27 cellular contexts compared by ENCODE assay signal in genomic region chr14:99148861-99149610, GRCh38.
A peak's percentile ranks its signal among the peaks of the same experiment; 100 is the strongest.
DNase-seq lines count a peak whose midpoint lies in the region; ATAC-seq, FAIRE-seq and TF ChIP-seq lines count a peak whose summit lies in the region.
"Had no signal": no experiment of that assay in that cellular context is flagged by ENCODE, and none has a peak within 500 bp of the region (broad histone marks: within the 10 kb centered on the region; RNA-seq: fewer than 3 reads in every experiment).

No MANE protein-coding gene starts in this region.

- no peak overlapping the region for H3K18ac ChIP-seq in H1 (ENCODE audit: extremely low read depth, low read length)

- ATAC-seq in natural killer cell treated with Interleukin-12 subunit alpha and Interleukin-12 subunit beta and Interleukin-15 and Interleukin-18, amount 100 ng/mL, for 72 hours, result no peak
- ATAC-seq in natural killer cell, result no peak
- ATAC-seq in left lobe of liver, result no peak
- no peak for ATAC-seq in PC-3
- ATAC-seq: K562 had no signal

- no peak overlapping the region for H2AFZ ChIP-seq in H1 (ENCODE audit: low read length)
- peak overlapping the region; percentile 26 for H2AFZ ChIP-seq in neural progenitor cell (replicated peaks)
- H2AFZ ChIP-seq in PC-3 (ENCODE audit: low read length), result no peak overlapping the region
- H2AFZ ChIP-seq: GM23248 had no signal

- H3K4me3 Mint-ChIP-seq in natural killer cell treated with Interleukin-12 subunit alpha and Interleukin-12 subunit beta and Interleukin-15 and Interleukin-18, amount 100 ng/mL, for 72 hours, result no peak overlapping the region
- no peak overlapping the region for H3K4me3 Mint-ChIP-seq in natural killer cell
- no peak overlapping the region for H3K4me3 Mint-ChIP-seq in neural progenitor cell
- H3K4me3 Mint-ChIP-seq: CD4-positive, alpha-beta T cell; H9; HFFc6 had no signal

- H2BK120ac ChIP-seq in H1 (replicated peaks; ENCODE audit: low read depth, low read length), result no peak overlapping the region

- H3F3A ChIP-seq in neural progenitor cell (ENCODE audit: low read depth), result no peaks in the 10 kb centered on the region
- H3F3A ChIP-seq in PC-3 (ENCODE audit: low read length, unreplicated experiment), result no peaks in the 10 kb centered on the region

- no peak overlapping the region for H3K14ac ChIP-seq in H1 (ENCODE audit: insufficient read length)

- peak; percentile 40 for DNase-seq in natural killer cell treated with Interleukin-12 subunit alpha and Interleukin-12 subunit beta and Interleukin-15 and Interleukin-18, amount 100 ng/mL, for 72 hours (ENCODE audit: low spot score)
- DNase-seq in natural killer cell, result no peak
- no peak for DNase-seq in H1 (ENCODE audit: low read depth in 1 of 2, low spot score in 2 of 2)
- no peak for DNase-seq in neural progenitor cell (ENCODE audit: low spot score)
- DNase-seq in vagina (ENCODE audit: extremely low spot score in 2 of 2), result peak; percentile 54 to 81
- no peak for DNase-seq in left lobe of liver (ENCODE audit: low spot score)
- no peak for DNase-seq in DMS153 (lab: John Stamatoyannopoulos, UW)
- no peak for DNase-seq in PC-3
- DNase-seq: AML-193; CD4-positive, alpha-beta T cell; DMS53; GM23248; H9; HFFc6; Kasumi-1; NCI-H1092 treated with DMSO at 0.1 percent for 48 hours; NCI-H146; NCI-H2029; NCI-H446 treated with DMSO at 0.1 percent for 48 hours; NCI-H526; RPMI8226; SHP77 had no signal

- WGBS in H1 (ENCODE audit: extremely low coverage in 1 of 2, insufficient coverage in 1 of 2, insufficient read length in 1 of 2, insufficient replicate concordance in 2 of 2, low coverage in 1 of 2, low lambda C conversion rate in 2 of 2, missing lambda C conversion rate in 1 of 2), 2 experiments, result 95% methylated on average over 22 of the region's 22 CpGs; no CpG with 5 or more reads in 1 of the 2 experiments

- no peak overlapping the region for H4K8ac ChIP-seq in H1 (ENCODE audit: extremely low read depth, insufficient read depth, low read length)

- H2BK20ac ChIP-seq in H1 (ENCODE audit: low read length), result no peak overlapping the region

- TF ChIP-seq POLR2A in H1 (IDR thresholded peaks at IDR 0.05; ENCODE audit: control extremely low read depth in 1 of 2, low read depth in 2 of 2, low read length in 2 of 2), result no peak
- TF ChIP-seq POLR2A in vagina (IDR thresholded peaks at IDR 0.05), result no peak

- H3K27ac ChIP-seq in H1 (ENCODE audit: low read depth, low read length), result no peak overlapping the region
- H3K27ac ChIP-seq in neural progenitor cell, result no peak overlapping the region
- no peak overlapping the region for H3K27ac ChIP-seq in vagina
- no peak overlapping the region for H3K27ac ChIP-seq in PC-3 (ENCODE audit: low read length)
- H3K27ac ChIP-seq: BLaER1 treated with 17β-estradiol and CSF1 and Interleukin-3, amounts not matched to agents 10 nM and 100 nM; GM23248 had no signal

- H3K79me2 ChIP-seq in H1 (ENCODE audit: control insufficient read depth in 1 of 2, insufficient read depth in 2 of 2, low read length in 2 of 2) (no peaks in the 10 kb centered on the region), neural progenitor cell (ENCODE audit: low read depth) (no peaks in the 10 kb centered on the region), PC-3 (ENCODE audit: low read length) (no peaks in the 10 kb centered on the region)

- no peak overlapping the region for H3K23ac ChIP-seq in H1 (ENCODE audit: insufficient read length)

- H3K9ac ChIP-seq in H1 (replicated peaks in 1 of 4; ENCODE audit: extremely low read depth in 1 of 4, low read depth in 3 of 4, low read length in 3 of 4), result no peak overlapping the region
- H3K9ac ChIP-seq in neural progenitor cell, result no peak overlapping the region
- no peak overlapping the region for H3K9ac ChIP-seq in PC-3 (ENCODE audit: low read length)
- H3K9ac ChIP-seq: BLaER1 treated with 17β-estradiol and CSF1 and Interleukin-3, amounts not matched to agents 10 nM and 100 nM; GM23248 had no signal

- H3K9me2 ChIP-seq in PC-3 (replicated peaks; ENCODE audit: low read length), result no peaks in the 10 kb centered on the region

- no peak overlapping the region for H2BK5ac ChIP-seq in H1 (ENCODE audit: low read depth, low read length)

- H3K36me3 ChIP-seq in H1 (ENCODE audit: control insufficient read depth in 2 of 4, insufficient read depth in 4 of 4, low read length in 3 of 4) (no peaks in the 10 kb centered on the region), neural progenitor cell (no peaks in the 10 kb centered on the region), vagina (no peaks in the 10 kb centered on the region), PC-3 (ENCODE audit: low read depth, low read length) (no peaks in the 10 kb centered on the region)
- H3K36me3 ChIP-seq: BLaER1 treated with 17β-estradiol and CSF1 and Interleukin-3, amounts not matched to agents 10 nM and 100 nM had no signal

- FAIRE-seq in H1 (lab: Jason Lieb, UNC), result no peak
- FAIRE-seq: D721Med, GM18507, HTR-8/SVneo, K562 had no signal

- no peaks in the 10 kb centered on the region for H3K79me1 ChIP-seq in H1 (ENCODE audit: low read depth, low read length)

- H4K91ac ChIP-seq in H1 (replicated peaks; ENCODE audit: insufficient read length, low read length), result no peak overlapping the region

- BruUV-seq in PC-3 (replicated peaks; lab: Mats Ljungman, UMichigan), result no TSS peak

- no peak overlapping the region for H2AK5ac ChIP-seq in H1 (ENCODE audit: low read depth, low read length)

- H3K4me1 ChIP-seq in H1 (replicated peaks in 1 of 4; ENCODE audit: control insufficient read depth in 3 of 4, insufficient read depth in 4 of 4, low read length in 3 of 4) (peaks cover 0 to 2% (median under 1%) of the 10 kb centered on the region in 4 experiments; a peak in 1 of 7 replicates), neural progenitor cell (no peaks in the 10 kb centered on the region), vagina (no peaks in the 10 kb centered on the region), PC-3 (ENCODE audit: insufficient read depth, low read length) (no peaks in the 10 kb centered on the region)

- no peak overlapping the region for H3K4me2 ChIP-seq in H1 (ENCODE audit: insufficient read depth in 1 of 2, low read depth in 2 of 2, low read length in 2 of 2)
- no peak overlapping the region for H3K4me2 ChIP-seq in neural progenitor cell
- H3K4me2 ChIP-seq in PC-3 (ENCODE audit: low read length), result no peak overlapping the region
- H3K4me2 ChIP-seq: BLaER1 treated with 17β-estradiol and CSF1 and Interleukin-3, amounts not matched to agents 10 nM and 100 nM had no signal

- H3K4me3 ChIP-seq in H1 (ENCODE audit: extremely low read depth in 1 of 4, insufficient read depth in 2 of 4, low read depth in 3 of 4, low read length in 4 of 4) (no peak overlapping the region), neural progenitor cell (no peak overlapping the region), vagina (no peak overlapping the region), PC-3 (ENCODE audit: low read length) (no peak overlapping the region)
- H3K4me3 ChIP-seq: BLaER1 treated with 17β-estradiol and CSF1 and Interleukin-3, amounts not matched to agents 10 nM and 100 nM; GM23248; K562 had no signal

- no peaks in the 10 kb centered on the region for H3K9me3 Mint-ChIP-seq in natural killer cell treated with Interleukin-12 subunit alpha and Interleukin-12 subunit beta and Interleukin-15 and Interleukin-18, amount 100 ng/mL, for 72 hours
- H3K9me3 Mint-ChIP-seq in natural killer cell (no peaks in the 10 kb centered on the region), neural progenitor cell (no peaks in the 10 kb centered on the region)
- H3K9me3 Mint-ChIP-seq: CD4-positive, alpha-beta T cell; H9 had no signal

- TF ChIP-seq RAD21 in H1 (IDR thresholded peaks at IDR 0.05 in 1 of 2, conservative IDR thresholded peaks at IDR 0.05 in 1 of 2; ENCODE audit: low read depth in 2 of 2, low read length in 2 of 2), result no peak

- 0 out of 2 replicates have a peak overlapping the region, but pooled peaks have one; percentile 27 for H2BK12ac ChIP-seq in H1 (ENCODE audit: low read depth, low read length)

- POLR2A ChIA-PET in H1 (lab: Charles Lee; ENCODE audit: partially characterized antibody) (no interaction called here), PC-3 (lab: Charles Lee; ENCODE audit: unreplicated experiment) (no interaction called here)

- no peak overlapping the region for H3K56ac ChIP-seq in H1 (replicated peaks; ENCODE audit: insufficient read length, low read depth, low read length)

- CTCF ChIA-PET in H1 (lab: Charles Lee; ENCODE audit: partially characterized antibody), result no interaction called here
- CTCF ChIA-PET in PC-3 (lab: Charles Lee), result no interaction called here

- no peaks in the 10 kb centered on the region for H3K36me3 Mint-ChIP-seq in natural killer cell treated with Interleukin-12 subunit alpha and Interleukin-12 subunit beta and Interleukin-15 and Interleukin-18, amount 100 ng/mL, for 72 hours
- H3K36me3 Mint-ChIP-seq in natural killer cell, result no peaks in the 10 kb centered on the region
- H3K36me3 Mint-ChIP-seq in neural progenitor cell, result no peaks in the 10 kb centered on the region

- no peak for TF ChIP-seq CTCF in natural killer cell (IDR thresholded peaks at IDR 0.05)
- TF ChIP-seq CTCF in H1 (IDR thresholded peaks at IDR 0.05; ENCODE audit: control extremely low read depth in 1 of 3, insufficient read depth in 1 of 3, low read depth in 1 of 3, low read length in 3 of 3), result no peak
- TF ChIP-seq CTCF in neural progenitor cell (IDR thresholded peaks at IDR 0.05), result no peak
- TF ChIP-seq CTCF in vagina (IDR thresholded peaks at IDR 0.05), result no peak
- no peak for TF ChIP-seq CTCF in PC-3 (conservative IDR thresholded peaks at IDR 0.05; ENCODE audit: low read depth, low read length)

- peaks cover 2 to 4% of the 10 kb centered on the region in 2 donors for H3K4me1 Mint-ChIP-seq in natural killer cell treated with Interleukin-12 subunit alpha and Interleukin-12 subunit beta and Interleukin-15 and Interleukin-18, amount 100 ng/mL, for 72 hours (ENCODE audit: low read depth in 2 of 2)
- H3K4me1 Mint-ChIP-seq in natural killer cell, result no peaks in the 10 kb centered on the region
- H3K4me1 Mint-ChIP-seq in neural progenitor cell, result peaks cover 2% of the 10 kb centered on the region

- H3K4ac ChIP-seq in H1 (replicated peaks; ENCODE audit: insufficient read length, low read depth, low read length), result no peak overlapping the region

- no peak overlapping the region for H2BK15ac ChIP-seq in H1 (ENCODE audit: low read length)

- no peak overlapping the region for H4K5ac ChIP-seq in H1 (ENCODE audit: insufficient read length, low read depth, low read length)

- H3K27me3 ChIP-seq in H1 (replicated peaks in 1 of 4; ENCODE audit: control insufficient read depth in 3 of 4, extremely low read depth in 1 of 4, insufficient read depth in 3 of 4, low read length in 3 of 4), result no peaks in the 10 kb centered on the region
- H3K27me3 ChIP-seq in neural progenitor cell, result no peaks in the 10 kb centered on the region
- H3K27me3 ChIP-seq in vagina, result no peaks in the 10 kb centered on the region
- peaks cover 73% of the 10 kb centered on the region for H3K27me3 ChIP-seq in PC-3 (ENCODE audit: low read length)
- H3K27me3 ChIP-seq: BLaER1 treated with 17β-estradiol and CSF1 and Interleukin-3, amounts not matched to agents 10 nM and 100 nM had no signal

- no peak for TF ChIP-seq EP300 in H1 (IDR thresholded peaks at IDR 0.05; ENCODE audit: borderline replicate concordance in 1 of 2, low read depth in 2 of 2, low read length in 2 of 2)

- H3K27me3 Mint-ChIP-seq in natural killer cell treated with Interleukin-12 subunit alpha and Interleukin-12 subunit beta and Interleukin-15 and Interleukin-18, amount 100 ng/mL, for 72 hours, result peaks cover 0 to 10% of the 10 kb centered on the region in 2 donors
- peaks cover 6 to 12% of the 10 kb centered on the region in 2 donors for H3K27me3 Mint-ChIP-seq in natural killer cell (ENCODE audit: low read depth in 2 of 2)
- peaks cover 9% of the 10 kb centered on the region for H3K27me3 Mint-ChIP-seq in neural progenitor cell (ENCODE audit: insufficient read depth, low read depth)
- H3K27me3 Mint-ChIP-seq: CD4-positive, alpha-beta T cell had no signal

- no peaks in the 10 kb centered on the region for H3K23me2 ChIP-seq in H1 (ENCODE audit: low read depth, low read length)

- no peak overlapping the region for H3K27ac Mint-ChIP-seq in natural killer cell treated with Interleukin-12 subunit alpha and Interleukin-12 subunit beta and Interleukin-15 and Interleukin-18, amount 100 ng/mL, for 72 hours
- H3K27ac Mint-ChIP-seq in natural killer cell, result no peak overlapping the region
- no peak overlapping the region for H3K27ac Mint-ChIP-seq in neural progenitor cell
- H3K27ac Mint-ChIP-seq: CD4-positive, alpha-beta T cell; HFFc6 had no signal

- H3K9me3 ChIP-seq in H1 (ENCODE audit: insufficient read depth in 2 of 2, low read depth in 1 of 2, low read length in 1 of 2) (no peaks in the 10 kb centered on the region), neural progenitor cell (ENCODE audit: low read depth) (no peaks in the 10 kb centered on the region), vagina (no peaks in the 10 kb centered on the region), PC-3 (ENCODE audit: low read length) (no peaks in the 10 kb centered on the region)

- intact Hi-C loops in natural killer cell (cut with micrococcal nuclease), result no loop called here
- intact Hi-C loops in vagina (cut with DNase I), result no loop called here
- intact Hi-C loops in PC-3 (cut with micrococcal nuclease), result no loop called here

- H4K20me1 ChIP-seq in H1 (replicated peaks in 1 of 2; ENCODE audit: control insufficient read depth in 1 of 2, insufficient read depth in 2 of 2, low read length in 2 of 2) (no peaks in the 10 kb centered on the region), neural progenitor cell (ENCODE audit: low read depth) (no peaks in the 10 kb centered on the region), PC-3 (ENCODE audit: low read length) (no peaks in the 10 kb centered on the region)
- H4K20me1 ChIP-seq: BLaER1 treated with 17β-estradiol and CSF1 and Interleukin-3, amounts not matched to agents 10 nM and 100 nM had no signal

Comparison
In these comparisons a context has a peak if more than half of its experiments do, and no peak if none do; other contexts are left out.
1. DNase-seq: peak in natural killer cell treated with Interleukin-12 subunit alpha and Interleukin-12 subunit beta and Interleukin-15 and Interleukin-18, amount 100 ng/mL, for 72 hours (single experiment) and vagina (2 of 2); none in natural killer cell (single experiment), H1 (0 of 2), neural progenitor cell (single experiment), left lobe of liver (single experiment), DMS153 (single experiment) and PC-3 (single experiment).